8 cellular contexts compared by ENCODE assay signal in genomic region chr17:49787932-49788442, GRCh38. TPM values are rescaled to one million over a fixed set of nuclear protein-coding genes. Genes with fewer than 3 reads are reported as not detected.
A peak's percentile ranks its signal among the peaks of the same experiment; 100 is the strongest.
DNase-seq lines count a peak whose midpoint lies in the region; ATAC-seq and TF ChIP-seq lines count a peak whose summit lies in the region.

No MANE protein-coding gene starts in this region.

- H3K9me3 ChIP-seq in esophagus squamous epithelium = no peaks in the 10 kb centered on the region

- no peak for ATAC-seq in GM21737 (IDR thresholded peaks at IDR 0.05; ENCODE audit: unreplicated experiment)
- no peak for ATAC-seq in HG03457 (IDR thresholded peaks at IDR 0.05; ENCODE audit: unreplicated experiment)

- DNase-seq in activated CD4-positive, CD25-positive, alpha-beta regulatory T cell treated with anti-CD3 and anti-CD28 coated beads, Interleukin-2, amount 50 U/mL, for 72 hours = peak; percentile 39
- no peak for DNase-seq in activated CD4-positive, CD25-positive, alpha-beta regulatory T cell (lab: John Stamatoyannopoulos, UW)
- peak; percentile 15 for DNase-seq in activated CD4-positive, alpha-beta T cell treated with anti-CD3 and anti-CD28 coated beads for 48 hours
- DNase-seq in esophagus squamous epithelium (lab: John Stamatoyannopoulos, UW) (no peak), ACHN (no peak)

- peak overlapping the region; percentile 95 to 100 (median 98) for H3K27ac ChIP-seq in esophagus squamous epithelium
- H3K27ac ChIP-seq in rectal smooth muscle tissue (ENCODE audit: low read depth, low read length) = peak overlapping the region; percentile 99

- H3K4me1 ChIP-seq in esophagus squamous epithelium = peaks cover 0 to 60% (median 27%) of the 10 kb centered on the region in 3 donors
- H3K4me1 ChIP-seq in rectal smooth muscle tissue (ENCODE audit: control insufficient read depth, insufficient read depth, low read length) = peaks cover 21% of the 10 kb centered on the region

- in situ Hi-C loops in ACHN (cut with HindIII; ENCODE audit: low pct_ligation_motif_present, low pct_unique_long_range_greater_than_20kb, low sequenced_read_pairs) = no loop called here

- H3K4me3 ChIP-seq in esophagus squamous epithelium = peak overlapping the region; percentile 66 to 98 (median 92)
- H3K4me3 ChIP-seq in rectal smooth muscle tissue (ENCODE audit: low read length) = peak overlapping the region; percentile 90

- intact Hi-C loops in esophagus squamous epithelium (cut with DNase I) = no loop called here

- WGBS in esophagus squamous epithelium, 2 donors = 3% methylated on average over 16 of the region's 16 CpGs

- no peak for TF ChIP-seq POLR2A in esophagus squamous epithelium (IDR thresholded peaks at IDR 0.05)

- no peaks in the 10 kb centered on the region for H3K27me3 ChIP-seq in esophagus squamous epithelium
- no peaks in the 10 kb centered on the region for H3K27me3 ChIP-seq in rectal smooth muscle tissue (ENCODE audit: control insufficient read depth, insufficient read depth, low read length)

- no peak for TF ChIP-seq CTCF in esophagus squamous epithelium (IDR thresholded peaks at IDR 0.05)

- H3K36me3 ChIP-seq in esophagus squamous epithelium (peaks cover 3 to 23% (median 6%) of the 10 kb centered on the region in 3 donors), rectal smooth muscle tissue (ENCODE audit: control insufficient read depth, insufficient read depth, low read length) (peaks cover 8% of the 10 kb centered on the region)

- peak overlapping the region; percentile 45 for H3K9ac ChIP-seq in rectal smooth muscle tissue (ENCODE audit: low read length)

RNA-seq across cellular contexts. Expression of gene KAT7, which starts 0.5 kb away (rescaled TPM):
- 10 to 100 TPM; 22.6 to 32.6 (median 26.6) TPM for total RNA-seq in esophagus squamous epithelium

RNA-seq across cellular contexts. Expression of gene FAM117A, which starts 24.1 kb away (rescaled TPM):
- total RNA-seq in esophagus squamous epithelium = 1 to 10 TPM; 5.6 to 7.5 (median 6.5) TPM

RNA-seq across cellular contexts. Expression of gene TAC4, which starts 59.9 kb away (rescaled TPM):
- total RNA-seq in esophagus squamous epithelium = not detected

Comparison
In these comparisons a context has a peak if more than half of its experiments do, and no peak if none do; other contexts are left out.
1. DNase-seq: peak in activated CD4-positive, CD25-positive, alpha-beta regulatory T cell treated with anti-CD3 and anti-CD28 coated beads, Interleukin-2, amount 50 U/mL, for 72 hours (single experiment) and activated CD4-positive, alpha-beta T cell treated with anti-CD3 and anti-CD28 coated beads for 48 hours (single experiment); none in activated CD4-positive, CD25-positive, alpha-beta regulatory T cell (0 of 4), esophagus squamous epithelium (single experiment) and ACHN (single experiment).